ENCODE assay signal across 19 cellular contexts in genomic region chr3:129462365-129462968, GRCh38. TPM values are rescaled to one million over a fixed set of nuclear protein-coding genes. Genes with fewer than 3 reads are reported as not detected.
DNase-seq lines count a peak whose midpoint lies in the region; ATAC-seq lines count a peak whose summit lies in the region.
"Had no signal": no experiment of that assay in that cellular context is flagged by ENCODE, and none has a peak within 500 bp of the region (broad histone marks: within the 10 kb centered on the region; RNA-seq: fewer than 3 reads in every experiment).

No MANE protein-coding gene starts in this region.

- intact Hi-C loops in Right ventricle myocardium inferior (cut with DNase I), result no loop called here
- intact Hi-C loops in cardiac septum (cut with DNase I), result no loop called here
- intact Hi-C loops in Right ventricle myocardium superior (cut with DNase I), result no loop called here

- ATAC-seq in Right ventricle myocardium inferior (peak; percentile 52), Right ventricle myocardium superior (ENCODE audit: poor library complexity) (peak; percentile 73), left lobe of liver (peak; percentile 70), HG02938 (IDR thresholded peaks at IDR 0.05; ENCODE audit: unreplicated experiment) (no peak)

- DNase-seq in Right ventricle myocardium inferior (ENCODE audit: missing footprints), result no peak
- no peak for DNase-seq in cardiac septum (ENCODE audit: low spot score)
- DNase-seq in Right ventricle myocardium superior, result no peak
- DNase-seq in left lobe of liver (ENCODE audit: low spot score), result no peak
- DNase-seq in activated CD4-positive, alpha-beta T cell treated with anti-CD3 and anti-CD28 coated beads, Interleukin-2, amount 50 U/mL, for 1 hour, result no peak
- no peak for DNase-seq in AG08395 (ENCODE audit: low spot score)
- DNase-seq: DMS 273 treated with DMSO at 0.1 percent for 48 hours, GF-D8, KBM-7, NCI-H1436, NCI-H2029 treated with DMSO at 0.1 percent for 48 hours, NCI-H2171 treated with DMSO at 0.1 percent for 48 hours, NCI-H82, Peyer's patch, SHP77 had no signal

- peak overlapping the region; percentile 36 for H3K27ac ChIP-seq in temporal lobe (ENCODE audit: low read depth, low read length)
- H3K27ac ChIP-seq: BLaER1 treated with 17β-estradiol and CSF1 and Interleukin-3, amounts not matched to agents 10 nM and 100 nM; Peyer's patch had no signal

RNA-seq across cellular contexts. Expression of gene IFT122, which starts 22.4 kb away (rescaled TPM):
- 19.7 TPM for total RNA-seq in Right ventricle myocardium inferior
- total RNA-seq in cardiac septum, result 11.0 TPM
- 19.3 TPM for total RNA-seq in Right ventricle myocardium superior
- total RNA-seq in left lobe of liver, result 11.0 TPM
- 21.4 TPM for total RNA-seq in temporal lobe

RNA-seq across cellular contexts. Expression of gene MBD4, which starts 22.7 kb away (rescaled TPM):
- total RNA-seq in Right ventricle myocardium inferior (20.2 TPM), cardiac septum (18.2 TPM), Right ventricle myocardium superior (18.7 TPM), left lobe of liver (16.5 TPM), temporal lobe (12.8 TPM)

RNA-seq across cellular contexts. Expression of gene EFCAB12, which starts 34.0 kb away (rescaled TPM):
- total RNA-seq in Right ventricle myocardium inferior, result not detected
- total RNA-seq in cardiac septum, result 0.16 TPM
- total RNA-seq in Right ventricle myocardium superior, result not detected
- 0.40 TPM for total RNA-seq in left lobe of liver
- under 0.01 TPM for total RNA-seq in temporal lobe
- total RNA-seq: NCI-H460 had no signal
